Comparison of ENCODE assay signal across 9 cellular contexts in the genomic region with DNA sequence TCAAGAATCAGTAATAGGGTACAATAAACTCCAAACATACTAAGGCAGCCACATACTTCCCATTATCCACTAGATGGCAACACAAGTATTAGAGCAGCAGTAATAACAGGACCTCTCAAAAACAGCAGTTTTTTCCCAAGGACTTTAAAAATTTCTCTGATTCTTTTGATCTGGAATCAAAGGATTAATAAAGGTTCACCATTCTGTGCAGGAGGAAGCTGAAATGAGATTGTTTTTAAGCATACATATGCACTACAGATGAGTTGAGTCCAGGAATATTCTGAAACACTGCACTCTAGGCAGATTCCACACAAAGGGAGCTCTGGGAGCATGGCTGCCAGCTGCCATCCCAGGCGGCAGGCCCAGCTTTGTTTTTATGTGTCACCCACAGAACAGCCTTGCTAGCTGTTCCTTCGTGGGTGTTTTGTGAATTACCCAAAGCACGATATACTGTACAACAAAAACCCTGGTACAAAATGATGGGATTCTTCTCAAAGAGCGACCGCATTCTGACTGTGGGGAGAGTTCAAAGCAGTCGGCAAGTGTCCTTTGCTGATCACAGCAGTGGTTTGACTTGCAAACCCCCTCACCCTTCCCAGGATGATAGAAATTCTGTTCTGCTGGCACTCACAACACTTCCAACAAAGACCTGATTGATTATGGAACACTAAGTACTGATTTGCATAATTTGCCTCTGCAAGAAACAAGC.
DNase-seq lines count a peak whose midpoint lies in the region; ATAC-seq and TF ChIP-seq lines count a peak whose summit lies in the region.
"Had no signal": no experiment of that assay in that cellular context is flagged by ENCODE, and none has a peak within 500 bp of the region (broad histone marks: within the 10 kb centered on the region; RNA-seq: fewer than 3 reads in every experiment).

No MANE protein-coding gene starts in this region.

- H3K9me3 ChIP-seq in iPS-20b (ENCODE audit: insufficient read depth, low read depth, low read length) (no peaks in the 10 kb centered on the region), vagina (no peaks in the 10 kb centered on the region)

- H3K36me3 ChIP-seq in iPS-20b (ENCODE audit: insufficient read depth, low read depth, low read length) (no peaks in the 10 kb centered on the region), vagina (no peaks in the 10 kb centered on the region)

- no peak for TF ChIP-seq POLR2A in vagina (IDR thresholded peaks at IDR 0.05)

- H3K9ac ChIP-seq in iPS-20b (ENCODE audit: low read depth, low read length) = peak overlapping the region; percentile 17

- H3K27me3 ChIP-seq in iPS-20b (ENCODE audit: insufficient read depth, low read length) (no peaks in the 10 kb centered on the region), vagina (no peaks in the 10 kb centered on the region)

- DNase-seq in Right ventricle myocardium superior = no peak
- no peak for DNase-seq in cardiac septum (ENCODE audit: low spot score)
- peak; percentile 18 for DNase-seq in amniotic epithelial cell (ENCODE audit: low read depth)
- no peak for DNase-seq in vagina (ENCODE audit: extremely low spot score in 2 of 2)
- no peak for DNase-seq in activated T-cell treated with anti-CD3 and anti-CD28 coated beads, Interleukin-2, amount 50 U/mL, for 1 hour

- H3K4me3 ChIP-seq in iPS-20b (ENCODE audit: low read length) = peak overlapping the region; percentile 49
- no peak overlapping the region for H3K4me3 ChIP-seq in vagina
- H3K4me3 ChIP-seq: lung had no signal

- H3K27ac ChIP-seq in iPS-20b (ENCODE audit: low read length) = no peak overlapping the region
- peak overlapping the region; percentile 46 for H3K27ac ChIP-seq in vagina

- H3K4me1 ChIP-seq in iPS-20b (ENCODE audit: insufficient read depth, low read length) = peaks cover 18% of the 10 kb centered on the region
- H3K4me1 ChIP-seq in vagina = peaks cover 44% of the 10 kb centered on the region

- peak in 1 of 3 experiments; percentile 34 for TF ChIP-seq CTCF in vagina (IDR thresholded peaks at IDR 0.05)

- ATAC-seq in Right ventricle myocardium superior (ENCODE audit: poor library complexity) (peak; percentile 59), HG02798 (IDR thresholded peaks at IDR 0.05; ENCODE audit: poor library complexity, unreplicated experiment) (no peak), GM21576 (IDR thresholded peaks at IDR 0.05; ENCODE audit: unreplicated experiment) (no peak)

- intact Hi-C loops in Right ventricle myocardium superior (cut with DNase I) (no loop called here), cardiac septum (cut with DNase I) (loop anchor here (10.0 kb wide), 1 partner anchor 374 kb away; the partner anchor contains the start of gene MSX1), vagina (cut with DNase I) (no loop called here)
